ENCODE assay signal across 16 cellular contexts in genomic region chr6:35396991-35397390, GRCh38. TPM values are rescaled to one million over a fixed set of nuclear protein-coding genes. Genes with fewer than 3 reads are reported as not detected.
DNase-seq lines count a peak whose midpoint lies in the region; ATAC-seq and TF ChIP-seq lines count a peak whose summit lies in the region.
"Had no signal": no experiment of that assay in that cellular context is flagged by ENCODE, and none has a peak within 500 bp of the region (broad histone marks: within the 10 kb centered on the region; RNA-seq: fewer than 3 reads in every experiment).

No MANE protein-coding gene starts in this region.

- no peak for TF ChIP-seq RAD21 in HCT116 (IDR thresholded peaks at IDR 0.05; ENCODE audit: low read depth)

- peaks cover under 1% of the 10 kb centered on the region; the same call in 1 of the 2 replicates for H3K79me2 ChIP-seq in HCT116 (ENCODE audit: insufficient read depth, low read length)

- DNase-seq in HCT116 (ENCODE audit: low read depth, low spot score) (no peak), left colon (no peak), NOMO-1 (lab: John Stamatoyannopoulos, UW; ENCODE audit: unreplicated experiment in 2 of 2) (no peak), inferior parietal cortex (ENCODE audit: extremely low spot score) (no peak), amniotic stem cell (lab: John Stamatoyannopoulos, UW) (no peak)
- DNase-seq: activated CD4-positive, alpha-beta T cell treated with anti-CD3 and anti-CD28 coated beads for 1 hour; activated T-cell treated with anti-CD3 and anti-CD28 coated beads, Interleukin-2, amount 50 U/mL, for 1 hour; BE2C; Karpas-422; NCI-H526 had no signal

- H3K9me3 Mint-ChIP-seq in activated T-helper 17 cell treated with anti-CD3 and anti-CD28 coated beads, Interleukin-2, amount 50 U/mL, for 72 hours = no peaks in the 10 kb centered on the region
- H3K9me3 Mint-ChIP-seq: memory B cell had no signal

- no peak for TF ChIP-seq POLR2A in HCT116 (IDR thresholded peaks at IDR 0.05; ENCODE audit: borderline replicate concordance, extremely low read depth, insufficient read depth, insufficient read length)

- H3K36me3 Mint-ChIP-seq in activated T-helper 17 cell treated with anti-CD3 and anti-CD28 coated beads, Interleukin-2, amount 50 U/mL, for 72 hours (ENCODE audit: low read depth) = no peaks in the 10 kb centered on the region

- no peaks in the 10 kb centered on the region; the same call in 1 of the 2 replicates for H3K36me3 ChIP-seq in BLaER1
- H3K36me3 ChIP-seq in HCT116 (ENCODE audit: control insufficient read depth in 1 of 2, insufficient read depth in 2 of 2, low read length in 2 of 2) = no peaks in the 10 kb centered on the region
- H3K36me3 ChIP-seq: BE2C, neutrophil had no signal

- no peak overlapping the region for H3K4me3 Mint-ChIP-seq in activated T-helper 17 cell treated with anti-CD3 and anti-CD28 coated beads, Interleukin-2, amount 50 U/mL, for 72 hours
- H3K4me3 Mint-ChIP-seq: memory B cell had no signal

- RAD21 ChIA-PET in HCT116 (lab: Charles Lee; ENCODE audit: low non-redundant PET in 1 of 2, low total read pairs in 2 of 2, uncharacterized antibody in 2 of 2, unreplicated experiment in 2 of 2) = interaction anchor here in 1 of 2 experiments (0.6 kb wide), 1 partner anchor 100 kb away, joined by 3 read pairs; no protein-coding TSS in a partner anchor

- no peak overlapping the region for H2AFZ ChIP-seq in HCT116 (ENCODE audit: low read depth, low read length, poor library complexity, severe bottlenecking)

- peak overlapping the region; percentile 63 for H3K4me2 ChIP-seq in BLaER1
- peak overlapping the region; percentile 30 for H3K4me2 ChIP-seq in HCT116 (ENCODE audit: low read length)

- CTCF ChIA-PET in HCT116 (lab: Charles Lee) = no interaction called here

- no peak for ATAC-seq in HCT116
- no peak for ATAC-seq in activated T-helper 17 cell treated with anti-CD3 and anti-CD28 coated beads, Interleukin-2, amount 50 U/mL, for 72 hours (replicated peaks)
- peak; percentile 10 for ATAC-seq in left colon
- no peak for ATAC-seq in GM21737 (IDR thresholded peaks at IDR 0.05; ENCODE audit: unreplicated experiment)

- peaks cover 35% of the 10 kb centered on the region for H3K4me1 Mint-ChIP-seq in activated T-helper 17 cell treated with anti-CD3 and anti-CD28 coated beads, Interleukin-2, amount 50 U/mL, for 72 hours

- H3K27me3 Mint-ChIP-seq in activated T-helper 17 cell treated with anti-CD3 and anti-CD28 coated beads, Interleukin-2, amount 50 U/mL, for 72 hours = no peaks in the 10 kb centered on the region
- H3K27me3 Mint-ChIP-seq: memory B cell had no signal

- H3K9ac ChIP-seq in BLaER1 = 0 out of 2 replicates have a peak overlapping the region, but pooled peaks have one; percentile 33
- no peak overlapping the region for H3K9ac ChIP-seq in HCT116 (ENCODE audit: low read length)

- peaks cover 41% of the 10 kb centered on the region for H3K4me1 ChIP-seq in BLaER1
- H3K4me1 ChIP-seq in HCT116 (ENCODE audit: control insufficient read depth in 1 of 2, insufficient read depth in 2 of 2, low read length in 2 of 2) = peaks cover 38 to 93% of the 10 kb centered on the region in 2 experiments

- H3K9me3 ChIP-seq in BLaER1 (no peaks in the 10 kb centered on the region), HCT116 (ENCODE audit: control insufficient read depth in 1 of 2, insufficient read depth in 1 of 2, low read depth in 1 of 2, low read length in 2 of 2) (no peaks in the 10 kb centered on the region)
- H3K9me3 ChIP-seq: BE2C, neutrophil had no signal

- intact Hi-C loops in HCT116 (cut with micrococcal nuclease) (no loop called here), left colon (cut with DNase I, micrococcal nuclease) (no loop called here)

- H3K4me3 ChIP-seq in BLaER1 (no peak overlapping the region), HCT116 (replicated peaks in 1 of 2; ENCODE audit: low read depth in 1 of 2, low read length in 2 of 2) (no peak overlapping the region)
- H3K4me3 ChIP-seq: skin epidermis had no signal

- no TSS peak for BruUV-seq in HCT116 (replicated peaks; lab: Mats Ljungman, UMichigan)

- TF ChIP-seq CTCF in HCT116 (IDR thresholded peaks at IDR 0.05 in 2 of 3, conservative IDR thresholded peaks at IDR 0.05 in 1 of 3; ENCODE audit: borderline replicate concordance in 1 of 3, insufficient read depth in 1 of 3, low read depth in 2 of 3, low read length in 2 of 3) = no peak

- H3K27ac ChIP-seq in BLaER1 (no peak overlapping the region), HCT116 (ENCODE audit: low read depth, low read length) (no peak overlapping the region)
- H3K27ac ChIP-seq: neutrophil, skin epidermis had no signal

- no peaks in the 10 kb centered on the region for H3K9me2 ChIP-seq in HCT116 (ENCODE audit: insufficient read depth)

- peak overlapping the region; percentile 32 for H3K27ac Mint-ChIP-seq in activated T-helper 17 cell treated with anti-CD3 and anti-CD28 coated beads, Interleukin-2, amount 50 U/mL, for 72 hours
- H3K27ac Mint-ChIP-seq: memory B cell had no signal

- POLR2A ChIA-PET in HCT116 (lab: Charles Lee) = no interaction called here

- H3K27me3 ChIP-seq in BLaER1 (no peaks in the 10 kb centered on the region), HCT116 (ENCODE audit: insufficient read depth, low read length) (no peaks in the 10 kb centered on the region)
- H3K27me3 ChIP-seq: BE2C had no signal

- peaks cover 26% of the 10 kb centered on the region; the same call in 1 of the 2 replicates for H4K20me1 ChIP-seq in BLaER1
- H4K20me1 ChIP-seq in HCT116 (ENCODE audit: insufficient read depth) = no peaks in the 10 kb centered on the region

TF ChIP-seq in HCT116, 20 proteins besides CTCF, POLR2A, EP300 and RAD21:
- TF ChIP-seq FOSL1 (IDR thresholded peaks at IDR 0.05; ENCODE audit: low read depth) (no peak; the same call in 1 of the 2 replicates), ATF3 (IDR thresholded peaks at IDR 0.05) (no peak), SRF (IDR thresholded peaks at IDR 0.05; ENCODE audit: low read depth) (no peak), ZFX (IDR thresholded peaks at IDR 0.05) (no peak), CEBPB (IDR thresholded peaks at IDR 0.05; ENCODE audit: low read depth) (no peak), ZBTB33 (IDR thresholded peaks at IDR 0.05; ENCODE audit: extremely low read depth, insufficient replicate concordance, low read length) (no peak), EZH2 (IDR thresholded peaks at IDR 0.05) (no peak), SP1 (IDR thresholded peaks at IDR 0.05; ENCODE audit: low read depth) (no peak), POLR2AphosphoS5 (IDR thresholded peaks at IDR 0.05; ENCODE audit: low read depth, low read length) (no peak), TCF7L2 (IDR thresholded peaks at IDR 0.05; ENCODE audit: borderline replicate concordance, extremely low read depth, insufficient read depth, insufficient read length) (no peak), CBX3 (IDR thresholded peaks at IDR 0.05; ENCODE audit: low read depth) (no peak), SIN3A (IDR thresholded peaks at IDR 0.05; ENCODE audit: low read depth) (no peak), ZNF274 (IDR thresholded peaks at IDR 0.05; ENCODE audit: low read depth, low read length) (no peak)
TF ChIP-seq in HCT116: peak in this region for 0.

RNA-seq across cellular contexts. Expression of gene PPARD, which starts 54.6 kb away (rescaled TPM):
- 38.4 TPM for total RNA-seq in HCT116 (2021; ENCODE audit: unreplicated experiment)
- polyA plus RNA-seq in HCT116 (2012) = 49.8 and 55.1 TPM in 2 replicates
- 10 to 100 TPM; 21.0 to 27.9 TPM for total RNA-seq in activated T-helper 17 cell treated with anti-CD3 and anti-CD28 coated beads, Interleukin-2, amount 50 U/mL, for 72 hours
- 10 to 100 TPM; 36.0 to 68.0 TPM for total RNA-seq in left colon

RNA-seq across cellular contexts. Expression of gene FANCE, which starts 55.1 kb away (rescaled TPM):
- 16.1 TPM for total RNA-seq in HCT116 (2021; ENCODE audit: unreplicated experiment)
- polyA plus RNA-seq in HCT116 (2012) = 7.3 and 9.1 TPM in 2 replicates
- 10 to 100 TPM in 1 of 2 donors, 1 to 10 TPM in 1; 8.4 to 18.2 TPM for total RNA-seq in activated T-helper 17 cell treated with anti-CD3 and anti-CD28 coated beads, Interleukin-2, amount 50 U/mL, for 72 hours
- total RNA-seq in left colon = 1 to 10 TPM; 3.8 to 4.9 TPM
